29 cellular contexts compared by ENCODE assay signal in the genomic region with DNA sequence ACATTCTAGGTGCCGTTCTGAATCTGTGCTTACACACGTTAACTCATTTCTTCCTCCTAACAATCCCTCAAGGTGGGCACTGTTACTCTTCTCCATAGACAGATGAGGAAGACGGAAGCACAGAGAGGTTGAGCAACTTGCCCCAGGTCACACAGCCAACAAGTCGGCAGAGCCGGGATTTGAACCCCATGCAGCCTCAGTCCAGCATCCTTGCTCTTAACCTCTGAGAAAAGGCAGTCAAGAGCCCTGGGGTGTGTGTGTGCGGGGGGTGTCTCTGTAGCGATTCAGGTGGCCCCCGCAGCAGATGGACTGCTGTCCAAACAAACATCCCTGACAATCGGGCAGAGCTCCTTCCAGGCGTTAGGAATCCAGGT.
"Had no signal": no experiment of that assay in that cellular context is flagged by ENCODE, and none has a peak within 500 bp of the region (broad histone marks: within the 10 kb centered on the region; RNA-seq: fewer than 3 reads in every experiment).

No MANE protein-coding gene starts in this region.

- H3K36me3 Mint-ChIP-seq: mesothelial cell of epicardium; stimulated activated effector memory CD8-positive, alpha-beta T cell treated with anti-CD3 and anti-CD28 coated beads, Interleukin-12 subunit alpha, Interleukin-12 subunit beta, amount 100 ng/mL, for 72 hours; type B pancreatic cell had no signal

- H3K79me2 ChIP-seq: parathyroid adenoma had no signal

- H3K9me3 Mint-ChIP-seq: effector memory CD8-positive, alpha-beta T cell; mesothelial cell of epicardium; naive thymus-derived CD8-positive, alpha-beta T cell; nephron progenitor cell; stimulated activated effector memory CD8-positive, alpha-beta T cell treated with anti-CD3 and anti-CD28 coated beads, Interleukin-12 subunit alpha, Interleukin-12 subunit beta, amount 100 ng/mL, for 72 hours; type B pancreatic cell had no signal

- ATAC-seq: effector memory CD8-positive, alpha-beta T cell; left cardiac atrium; left lung; mucosa of descending colon; naive thymus-derived CD8-positive, alpha-beta T cell; sciatic nerve; stimulated activated effector memory CD8-positive, alpha-beta T cell treated with anti-CD3 and anti-CD28 coated beads, Interleukin-12 subunit alpha, Interleukin-12 subunit beta, amount 100 ng/mL, for 72 hours had no signal

- H3K4me1 ChIP-seq: parathyroid adenoma, testis had no signal

- H3K36me3 ChIP-seq: esophagus squamous epithelium, left lung, neutrophil, stomach, tibial artery had no signal

- H3K27ac Mint-ChIP-seq: effector memory CD8-positive, alpha-beta T cell; mesothelial cell of epicardium; nephron progenitor cell; progenitor cell of endocrine pancreas; stimulated activated effector memory CD8-positive, alpha-beta T cell treated with anti-CD3 and anti-CD28 coated beads, Interleukin-12 subunit alpha, Interleukin-12 subunit beta, amount 100 ng/mL, for 72 hours; type B pancreatic cell had no signal

- H3K9me3 ChIP-seq: esophagus squamous epithelium, left lung, mucosa of descending colon, neutrophil, stomach, testis, tibial artery had no signal

- H3K27me3 ChIP-seq: testis had no signal

- H3K9ac ChIP-seq: parathyroid adenoma had no signal

- FAIRE-seq: endometrium had no signal

- H3K4me3 ChIP-seq: coronary artery, esophagus squamous epithelium, left lung, mucosa of descending colon, smooth muscle cell, stomach, testis, tibial artery had no signal

- H3K4me3 Mint-ChIP-seq: effector memory CD8-positive, alpha-beta T cell; mesothelial cell of epicardium; nephron progenitor cell; stimulated activated effector memory CD8-positive, alpha-beta T cell treated with anti-CD3 and anti-CD28 coated beads, Interleukin-12 subunit alpha, Interleukin-12 subunit beta, amount 100 ng/mL, for 72 hours; type B pancreatic cell had no signal

- H3K27ac ChIP-seq: coronary artery, esophagus squamous epithelium, left lung, neutrophil, parathyroid adenoma, stomach, testis, tibial artery had no signal

- H2AFZ ChIP-seq: parathyroid adenoma had no signal

- DNase-seq: dermis blood vessel endothelial cell; effector memory CD8-positive, alpha-beta T cell; erythroblast; esophagus squamous epithelium; foreskin melanocyte; head of caudate nucleus; left cardiac atrium; mesenchymal stem cell; mucosa of descending colon; naive thymus-derived CD8-positive, alpha-beta T cell; nephron progenitor cell; stimulated activated CD4-positive, alpha-beta T cell treated with anti-CD3 and anti-CD28 coated beads, Interleukin-12 subunit alpha, Interleukin-12 subunit beta, amount 100 ng/mL, for 4 hours; stimulated activated CD4-positive, alpha-beta T cell treated with anti-CD3 and anti-CD28 coated beads, Interleukin-1b, Interleukin-23, amount 100 ng/mL, for 48 hours; stimulated activated CD4-positive, alpha-beta T cell treated with anti-CD3 and anti-CD28 coated beads, Interleukin-4, amount 100 ng/mL, for 24 hours; stimulated activated naive CD4-positive, alpha-beta T cell treated with Interleukin-2 at 50 U/mL for 16 hours; stomach; testis; tibial artery had no signal

- H3K4me2 ChIP-seq: smooth muscle cell had no signal
